Comparison of ENCODE assay signal across 19 cellular contexts in the genomic region with DNA sequence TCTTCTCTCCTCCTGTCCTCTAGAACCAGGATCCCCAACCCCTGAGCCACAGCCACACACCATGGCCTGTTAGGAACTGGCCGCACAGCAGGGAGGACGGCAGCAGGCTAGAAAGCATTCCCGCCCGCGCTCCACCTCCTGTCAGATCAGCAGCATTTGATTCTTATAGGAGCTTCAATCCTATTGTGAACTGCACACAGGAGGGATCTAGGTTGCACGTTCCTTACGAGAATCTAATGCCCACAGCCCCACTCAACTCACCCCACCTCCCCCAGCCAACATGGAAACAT.
"Had no signal": no experiment of that assay in that cellular context is flagged by ENCODE, and none has a peak within 500 bp of the region (broad histone marks: within the 10 kb centered on the region; RNA-seq: fewer than 3 reads in every experiment).

No MANE protein-coding gene starts in this region.

- H3K4me3 Mint-ChIP-seq: activated naive CD4-positive, alpha-beta T cell treated with anti-CD3 and anti-CD28 coated beads, Interleukin-2, amount 10 ng/mL, durations not matched to agents 7 days and 5 days; activated T-cell treated with anti-CD3 and anti-CD28 coated beads, Interleukin-2, amount 50 U/mL, for 24 hours; mesothelial cell of epicardium; naive thymus-derived CD8-positive, alpha-beta T cell; stimulated activated naive B cell treated with anti-CD40 and anti-IgM and Interleukin-4, amounts not matched to agents 10 μg/mL and 1 μg/mL and 100 μg/mL, for 72 hours; WTC11 had no signal

- H3K27me3 Mint-ChIP-seq: activated naive CD4-positive, alpha-beta T cell treated with anti-CD3 and anti-CD28 coated beads, Interleukin-2, amount 10 ng/mL, durations not matched to agents 7 days and 5 days had no signal

- H3K27ac Mint-ChIP-seq: activated naive CD4-positive, alpha-beta T cell treated with anti-CD3 and anti-CD28 coated beads, Interleukin-2, amount 10 ng/mL, durations not matched to agents 7 days and 5 days; activated T-cell treated with anti-CD3 and anti-CD28 coated beads, Interleukin-2, amount 50 U/mL, for 24 hours; mesothelial cell of epicardium; naive thymus-derived CD8-positive, alpha-beta T cell; stimulated activated naive B cell treated with anti-CD40 and anti-IgM and Interleukin-4, amounts not matched to agents 10 μg/mL and 1 μg/mL and 100 μg/mL, for 72 hours; WTC11 had no signal

- H3K9me3 ChIP-seq: heart right ventricle, transverse colon, uterus had no signal

- ATAC-seq: naive thymus-derived CD8-positive, alpha-beta T cell; stimulated activated naive B cell treated with anti-CD40 and anti-IgM and Interleukin-4, amounts not matched to agents 10 μg/mL and 1 μg/mL and 100 μg/mL, for 72 hours; WTC11 had no signal

- H3K27ac ChIP-seq: heart right ventricle, transverse colon had no signal

- H3K4me3 ChIP-seq: heart right ventricle, transverse colon, uterus had no signal

- H3K36me3 Mint-ChIP-seq: activated naive CD4-positive, alpha-beta T cell treated with anti-CD3 and anti-CD28 coated beads, Interleukin-2, amount 10 ng/mL, durations not matched to agents 7 days and 5 days; mesothelial cell of epicardium; naive thymus-derived CD8-positive, alpha-beta T cell; stimulated activated naive B cell treated with anti-CD40 and anti-IgM and Interleukin-4, amounts not matched to agents 10 μg/mL and 1 μg/mL and 100 μg/mL, for 72 hours; WTC11 had no signal

- H3K4me1 ChIP-seq: transverse colon, uterus had no signal

- H3K9me3 Mint-ChIP-seq: activated naive CD4-positive, alpha-beta T cell treated with anti-CD3 and anti-CD28 coated beads, Interleukin-2, amount 10 ng/mL, durations not matched to agents 7 days and 5 days; activated T-cell treated with anti-CD3 and anti-CD28 coated beads, Interleukin-2, amount 50 U/mL, for 24 hours had no signal

- H3K4me1 Mint-ChIP-seq: activated naive CD4-positive, alpha-beta T cell treated with anti-CD3 and anti-CD28 coated beads, Interleukin-2, amount 10 ng/mL, durations not matched to agents 7 days and 5 days; stimulated activated naive B cell treated with anti-CD40 and anti-IgM and Interleukin-4, amounts not matched to agents 10 μg/mL and 1 μg/mL and 100 μg/mL, for 72 hours had no signal

- H3K27me3 ChIP-seq: transverse colon, uterus had no signal

- DNase-seq: activated CD8-positive, alpha-beta memory T cell treated with anti-CD3 and anti-CD28 coated beads for 24 hours; activated CD8-positive, alpha-beta memory T cell treated with anti-CD3 and anti-CD28 coated beads, Interleukin-2, amount 50 U/mL, for 4 hours; activated effector memory CD4-positive, alpha-beta T cell treated with Interleukin-2 at 50 U/mL for 16 hours; activated naive CD4-positive, alpha-beta T cell treated with anti-CD3 and anti-CD28 coated beads, Interleukin-2, amount 10 ng/mL, durations not matched to agents 7 days and 5 days; activated T-cell treated with anti-CD3 and anti-CD28 coated beads, Interleukin-2, amount 50 U/mL, for 24 hours; amygdala; cortex of kidney; kidney; naive thymus-derived CD8-positive, alpha-beta T cell; nucleus accumbens; stimulated activated CD4-positive, alpha-beta T cell treated with anti-CD3 and anti-CD28 coated beads, Interleukin-2, amount 100 ng/mL, for 48 hours; stimulated activated CD8-positive, alpha-beta memory T cell treated with anti-CD3 and anti-CD28 coated beads, Interleukin-4, amount 100 ng/mL, for 48 hours; stimulated activated naive B cell treated with anti-CD40 and anti-IgM and Interleukin-4, amounts not matched to agents 10 μg/mL and 1 μg/mL and 100 μg/mL, for 72 hours; T-helper 9 cell; transverse colon had no signal

- H3K36me3 ChIP-seq: heart right ventricle, transverse colon, uterus had no signal
